ENCODE assay signal across 8 cellular contexts in the genomic region with DNA sequence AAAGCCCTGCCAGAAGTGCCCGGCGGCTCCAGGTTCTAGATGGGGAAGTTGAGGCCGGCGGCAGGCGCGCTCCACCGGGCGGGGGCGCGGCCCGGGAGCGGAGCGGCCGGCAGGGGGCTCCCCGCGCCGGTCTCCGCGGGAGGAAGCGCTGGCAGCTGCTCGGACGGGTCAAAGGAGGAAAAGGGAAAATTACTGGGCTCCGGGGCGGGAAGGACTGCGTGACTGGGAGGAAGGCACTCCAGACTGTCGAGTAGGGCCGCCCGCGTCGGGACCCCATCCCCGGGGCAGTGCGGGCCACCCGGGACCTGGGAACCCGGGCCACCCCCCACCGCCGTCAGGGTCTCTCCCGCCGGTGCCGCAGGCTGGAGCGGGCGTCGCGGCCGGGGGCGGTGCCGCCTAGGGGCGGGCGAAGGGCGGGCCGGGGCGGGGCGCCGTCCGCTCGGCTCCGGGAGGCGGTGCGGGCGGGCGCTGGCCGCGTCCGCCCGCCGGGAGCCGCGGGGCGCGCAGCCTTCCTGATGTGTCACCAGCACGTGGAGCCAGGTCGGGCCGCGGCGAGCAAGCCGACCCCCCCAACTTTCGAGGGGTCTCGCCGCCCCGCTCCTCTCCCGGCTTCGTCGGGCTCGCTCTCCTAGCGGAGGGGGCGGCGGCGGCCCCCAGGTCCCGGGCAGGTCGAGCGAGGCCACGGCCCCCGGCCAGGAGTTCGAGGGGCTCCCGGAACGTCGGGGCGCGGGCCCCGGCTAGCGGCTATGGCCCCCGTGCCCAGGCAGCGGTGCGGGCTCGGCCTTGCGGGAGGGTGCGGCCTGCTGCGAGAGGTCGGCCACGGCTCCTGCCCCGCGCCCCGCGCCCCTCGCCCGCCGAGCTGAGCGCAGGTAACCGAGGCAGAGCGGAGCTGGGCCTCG.
DNase-seq lines count a peak whose midpoint lies in the region; ATAC-seq and TF ChIP-seq lines count a peak whose summit lies in the region.

No MANE protein-coding gene starts in this region.

- H3K27me3 Mint-ChIP-seq in activated CD4-positive, alpha-beta memory T cell treated with anti-CD3 and anti-CD28 coated beads for 36 hours = peaks cover 4% of the 10 kb centered on the region

- H3K4me3 Mint-ChIP-seq in activated CD4-positive, alpha-beta memory T cell treated with anti-CD3 and anti-CD28 coated beads for 36 hours = peak overlapping the region; percentile 59

- TF ChIP-seq POLR2A in lower leg skin (IDR thresholded peaks at IDR 0.05) = peak in 1 of 2 donors; percentile 12

- H3K9me3 Mint-ChIP-seq in activated CD4-positive, alpha-beta memory T cell treated with anti-CD3 and anti-CD28 coated beads for 36 hours = no peaks in the 10 kb centered on the region

- 1 to 3% methylated on average over 41 to 48 of the region's 120 CpGs for WGBS in lower leg skin, 2 donors

- POLR2A ChIA-PET in activated CD4-positive, alpha-beta memory T cell treated with anti-CD3 and anti-CD28 coated beads for 36 hours (lab: Charles Lee) = no interaction called here

- TF ChIP-seq CTCF in lower leg skin (IDR thresholded peaks at IDR 0.05) = peak in 1 of 3 donors; percentile 40

- H3K36me3 Mint-ChIP-seq in activated CD4-positive, alpha-beta memory T cell treated with anti-CD3 and anti-CD28 coated beads for 36 hours = no peaks in the 10 kb centered on the region

- no peak overlapping the region for H3K27ac Mint-ChIP-seq in activated CD4-positive, alpha-beta memory T cell treated with anti-CD3 and anti-CD28 coated beads for 36 hours

- CTCF ChIA-PET in activated CD4-positive, alpha-beta memory T cell treated with anti-CD3 and anti-CD28 coated beads for 36 hours (lab: Charles Lee) = interaction anchor here (0.7 to 4.3 kb wide), 4 partner anchors 9 to 283 kb away, joined by 3 to 48 read pairs (median 3); no protein-coding TSS in a partner anchor

- intact Hi-C loops in activated CD4-positive, alpha-beta memory T cell treated with anti-CD3 and anti-CD28 coated beads for 36 hours (cut with micrococcal nuclease) = loop anchor here (10.0 kb wide), 2 partner anchors 126 to 346 kb away; a partner anchor contains a TSS
- intact Hi-C loops in lower leg skin (cut with DNase I; ENCODE audit: low total_unique reads) = loop anchor here (5.0 kb wide), 1 partner anchor 283 kb away; no protein-coding TSS in a partner anchor

- H3K4me3 ChIP-seq in lower leg skin (ENCODE audit: low read depth, poor library complexity, severe bottlenecking) = peak overlapping the region; percentile 42

- peaks cover 26% of the 10 kb centered on the region for H3K4me1 Mint-ChIP-seq in activated CD4-positive, alpha-beta memory T cell treated with anti-CD3 and anti-CD28 coated beads for 36 hours (ENCODE audit: low read depth)

- ATAC-seq in HG02610 (IDR thresholded peaks at IDR 0.05; ENCODE audit: unreplicated experiment) = peak; percentile 56
- no peak for ATAC-seq in HG03025 (IDR thresholded peaks at IDR 0.05; ENCODE audit: low FRiP score, unreplicated experiment)

- DNase-seq in Daoy (ENCODE audit: low read depth) = peak; percentile 88
- peak; percentile 63 for DNase-seq in NCI-H510A (lab: John Stamatoyannopoulos, UW)
- DNase-seq in activated CD4-positive, alpha-beta memory T cell treated with anti-CD3 and anti-CD28 coated beads for 36 hours = peak; percentile 69
- DNase-seq in ecto neural progenitor cell (ENCODE audit: low spot score) = peak; percentile 90
- DNase-seq in lower leg skin (ENCODE audit: low spot score in 2 of 2) = peak; percentile 58 to 95
- DNase-seq in stimulated activated CD4-positive, alpha-beta T cell treated with anti-CD3 and anti-CD28 coated beads, Interleukin-4, amount 100 ng/mL, for 24 hours = peak; percentile 47
